ENCODE assay signal across 8 cellular contexts in genomic region chr12:19131020-19131431, GRCh38. TPM values are rescaled to one million over a fixed set of nuclear protein-coding genes. Genes with fewer than 3 reads are reported as not detected.
DNase-seq lines count a peak whose midpoint lies in the region; ATAC-seq and TF ChIP-seq lines count a peak whose summit lies in the region.

No MANE protein-coding gene starts in this region.

- H3K4me2 ChIP-seq in OCI-LY1 (ENCODE audit: low read length), result peak overlapping the region; percentile 68

- no peak overlapping the region; the same call in 1 of the 2 replicates for H3K9ac ChIP-seq in OCI-LY1 (ENCODE audit: low read length)

- H2AFZ ChIP-seq in OCI-LY1 (ENCODE audit: low read length), result no peak overlapping the region

- no peak for ATAC-seq in activated T-cell treated with anti-CD3 and anti-CD28 coated beads, Interleukin-2, amount 50 U/mL, for 4 hours
- ATAC-seq in right lobe of liver (peak; percentile 68 to 77 (median 72)), thoracic aorta (ENCODE audit: insufficient number of reproducible peaks, low FRiP score, low read depth) (no peak), GM21381 (IDR thresholded peaks at IDR 0.05; ENCODE audit: unreplicated experiment) (no peak)

- no peak overlapping the region for H3K27ac ChIP-seq in OCI-LY1 (ENCODE audit: low read depth, low read length, poor library complexity, severe bottlenecking)
- H3K27ac ChIP-seq in dorsolateral prefrontal cortex, result peak overlapping the region in 55 of 59 donors; percentile 6 to 98 (median 95)
- H3K27ac ChIP-seq in right lobe of liver, result peak overlapping the region; percentile 85 to 95 (median 88)
- peak overlapping the region; percentile 84 to 85 for H3K27ac ChIP-seq in thoracic aorta

- H4K20me1 ChIP-seq in OCI-LY1 (ENCODE audit: insufficient read depth, low read length), result no peaks in the 10 kb centered on the region

- no peak for DNase-seq in activated T-cell treated with anti-CD3 and anti-CD28 coated beads, Interleukin-2, amount 50 U/mL, for 4 hours
- DNase-seq in activated T-cell treated with anti-CD3 and anti-CD28 coated beads, Interleukin-2, amount 50 U/mL, for 1 hour, result no peak
- DNase-seq in dorsolateral prefrontal cortex (no peak), right lobe of liver (peak; percentile 46 to 80 (median 80)), thoracic aorta (ENCODE audit: low spot score) (no peak), HT-29 (ENCODE audit: low spot score) (no peak)

- intact Hi-C loops in dorsolateral prefrontal cortex (cut with DNase I) (no loop called here), right lobe of liver (cut with DNase I) (no loop called here)

- no peaks in the 10 kb centered on the region for H3K36me3 ChIP-seq in OCI-LY1 (ENCODE audit: insufficient read depth, low read length)
- H3K36me3 ChIP-seq in right lobe of liver, result no peaks in the 10 kb centered on the region
- no peaks in the 10 kb centered on the region for H3K36me3 ChIP-seq in thoracic aorta

- peaks cover 8% of the 10 kb centered on the region for H3K4me1 ChIP-seq in OCI-LY1 (ENCODE audit: insufficient read depth, low read length, severe bottlenecking)
- peaks cover 0 to 16% (median 0%) of the 10 kb centered on the region in 4 donors for H3K4me1 ChIP-seq in right lobe of liver
- H3K4me1 ChIP-seq in thoracic aorta (ENCODE audit: control insufficient read depth in 1 of 2, low read depth in 2 of 2), result peaks cover 9 to 10% of the 10 kb centered on the region in 2 donors

- no peaks in the 10 kb centered on the region for H3K79me2 ChIP-seq in OCI-LY1 (ENCODE audit: insufficient read depth, low read length)

- H3K9me2 ChIP-seq in OCI-LY1 (ENCODE audit: low read depth, low read length), result no peaks in the 10 kb centered on the region; the same call in 1 of the 2 replicates

- TF ChIP-seq CTCF in OCI-LY1 (IDR thresholded peaks at IDR 0.05; ENCODE audit: low read length), result no peak
- peak in 1 of 56 donors; percentile 1 for TF ChIP-seq CTCF in dorsolateral prefrontal cortex (IDR thresholded peaks at IDR 0.05 in 54 of 56, conservative IDR thresholded peaks at IDR 0.05 in 2 of 56; ENCODE audit: low read depth in 1 of 56, partially characterized antibody in 56 of 56)
- no peak for TF ChIP-seq CTCF in right lobe of liver (IDR thresholded peaks at IDR 0.05)
- TF ChIP-seq CTCF in thoracic aorta (IDR thresholded peaks at IDR 0.05), result no peak

- H3K4me3 Mint-ChIP-seq in activated T-cell treated with anti-CD3 and anti-CD28 coated beads, Interleukin-2, amount 50 U/mL, for 4 hours, result peak overlapping the region; percentile 84

- H3K9me3 ChIP-seq in OCI-LY1 (ENCODE audit: low read length) (peaks cover 3% of the 10 kb centered on the region; the same call in 1 of the 2 replicates), right lobe of liver (peaks cover 0 to 5% (median 0%) of the 10 kb centered on the region in 4 donors), thoracic aorta (peaks cover 10% of the 10 kb centered on the region)

- peak; percentile 60 for TF ChIP-seq POLR2A in right lobe of liver (IDR thresholded peaks at IDR 0.05)

- peaks cover 31% of the 10 kb centered on the region for H3K27me3 Mint-ChIP-seq in activated T-cell treated with anti-CD3 and anti-CD28 coated beads, Interleukin-2, amount 50 U/mL, for 4 hours (ENCODE audit: low read depth)

- 4% methylated on average over 6 of the region's 6 CpGs for WGBS in right lobe of liver (ENCODE audit: insufficient coverage, low coverage, low lambda C conversion rate, missing lambda C conversion rate)

- peaks cover 15% of the 10 kb centered on the region for H3K4me1 Mint-ChIP-seq in activated T-cell treated with anti-CD3 and anti-CD28 coated beads, Interleukin-2, amount 50 U/mL, for 4 hours (ENCODE audit: low read depth)

- H3F3A ChIP-seq in OCI-LY1 (ENCODE audit: insufficient read depth, low read length), result no peaks in the 10 kb centered on the region

- peaks cover 2% of the 10 kb centered on the region for H3K36me3 Mint-ChIP-seq in activated T-cell treated with anti-CD3 and anti-CD28 coated beads, Interleukin-2, amount 50 U/mL, for 4 hours (ENCODE audit: insufficient read depth)

- H3K27me3 ChIP-seq in OCI-LY1 (ENCODE audit: insufficient read depth, low read length) (no peaks in the 10 kb centered on the region), dorsolateral prefrontal cortex (no peaks in the 10 kb centered on the region), right lobe of liver (no peaks in the 10 kb centered on the region), thoracic aorta (replicated peaks; ENCODE audit: insufficient read depth) (no peaks in the 10 kb centered on the region)

- H3K9me3 Mint-ChIP-seq in activated T-cell treated with anti-CD3 and anti-CD28 coated beads, Interleukin-2, amount 50 U/mL, for 4 hours, result peaks cover 12% of the 10 kb centered on the region

- peak overlapping the region; percentile 69 for H3K4me3 ChIP-seq in OCI-LY1 (ENCODE audit: low read depth, low read length, poor library complexity, severe bottlenecking)
- H3K4me3 ChIP-seq in dorsolateral prefrontal cortex, result peak overlapping the region; percentile 54 to 98 (median 90)
- peak overlapping the region; percentile 78 to 80 (median 79) for H3K4me3 ChIP-seq in right lobe of liver
- H3K4me3 ChIP-seq in thoracic aorta, result peak overlapping the region; percentile 84

RNA-seq across cellular contexts. Expression of gene PLEKHA5, which starts 1.5 kb away (rescaled TPM):
- 1 to 10 TPM in 2 of 3 donors, under 1 TPM in 1; 0.66 to 2.9 (median 2.0) TPM for total RNA-seq in activated T-cell treated with anti-CD3 and anti-CD28 coated beads, Interleukin-2, amount 50 U/mL, for 4 hours
- total RNA-seq in dorsolateral prefrontal cortex (100 to 1,000 TPM in 83 of 120 experiments, 10 to 100 TPM in 37; 56.6 to 158 (median 109) TPM), right lobe of liver (10 to 100 TPM; 14.7 to 18.7 (median 15.8) TPM), thoracic aorta (10 to 100 TPM; 18.4 to 27.7 TPM)
- 15.8 and 19.9 TPM in 2 replicates for total RNA-seq in HT-29 (2014; rRNA removed; shearing (Covaris generic))

Comparison
In these comparisons a context has a peak if more than half of its experiments do, and no peak if none do; other contexts are left out.
1. ATAC-seq: peak in right lobe of liver (4 of 4); none in activated T-cell treated with anti-CD3 and anti-CD28 coated beads, Interleukin-2, amount 50 U/mL, for 4 hours (0 of 2), thoracic aorta (single experiment) and GM21381 (single experiment).
2. DNase-seq: peak in right lobe of liver (3 of 3); none in activated T-cell treated with anti-CD3 and anti-CD28 coated beads, Interleukin-2, amount 50 U/mL, for 4 hours (single experiment), activated T-cell treated with anti-CD3 and anti-CD28 coated beads, Interleukin-2, amount 50 U/mL, for 1 hour (single experiment), dorsolateral prefrontal cortex (0 of 10), thoracic aorta (single experiment) and HT-29 (single experiment).
3. Peak in every context shown above with its lines, with median percentiles within 50 percentile points of each other: H3K4me3 ChIP-seq.